Comparison of ENCODE assay signal across 15 cellular contexts in the genomic region with DNA sequence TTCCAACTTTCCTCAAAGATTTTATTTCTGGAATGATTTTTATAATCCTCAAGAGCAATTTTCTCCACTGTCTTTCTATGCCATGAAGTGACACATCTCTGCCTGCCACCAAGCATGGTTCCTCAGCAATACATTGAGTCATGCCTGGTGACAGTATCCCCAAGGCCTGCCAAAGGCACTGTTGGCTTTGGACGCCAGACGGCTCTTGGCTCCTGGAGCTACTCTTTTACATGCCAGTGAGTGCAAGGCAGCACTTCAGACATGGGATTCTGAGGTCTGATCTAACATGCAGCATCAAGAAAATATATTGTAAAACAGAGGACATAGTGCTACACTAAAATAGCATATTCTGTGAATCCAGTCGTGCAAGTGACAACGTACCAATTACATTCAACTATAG.
"Had no signal": no experiment of that assay in that cellular context is flagged by ENCODE, and none has a peak within 500 bp of the region (broad histone marks: within the 10 kb centered on the region; RNA-seq: fewer than 3 reads in every experiment).

No MANE protein-coding gene starts in this region.

- H3K9me3 ChIP-seq: ascending aorta, stomach, tibial nerve had no signal

- H3K27ac ChIP-seq: ascending aorta, cardiac muscle cell, stomach, tibial nerve had no signal

- H3K27me3 ChIP-seq: ascending aorta, cardiac muscle cell, tibial nerve had no signal

- H3K4me3 ChIP-seq: ascending aorta, cardiac muscle cell, stomach, tibial nerve had no signal

- ATAC-seq: activated CD8-positive, alpha-beta memory T cell treated with anti-CD3 and anti-CD28 coated beads, Interleukin-2, amount 10 ng/mL, durations not matched to agents 7 days and 5 days had no signal

- DNase-seq: activated CD4-positive, alpha-beta T cell treated with anti-CD3 and anti-CD28 coated beads, Interleukin-2, amount 50 U/mL, for 4 hours; activated CD8-positive, alpha-beta memory T cell treated with anti-CD3 and anti-CD28 coated beads, Interleukin-2, amount 10 ng/mL, durations not matched to agents 7 days and 5 days; activated effector memory CD4-positive, alpha-beta T cell treated with anti-CD3 and anti-CD28 coated beads, Interleukin-2, amount 50 U/mL, for 16 hours; activated naive CD8-positive, alpha-beta T cell treated with anti-CD3 and anti-CD28 coated beads for 36 hours; activated T-cell treated with anti-CD3 and anti-CD28 coated beads, Interleukin-2, amount 50 U/mL, for 24 hours; cortex of kidney; effector memory CD4-positive, alpha-beta T cell; mammary epithelial cell; SIG-M5; small intestine; stomach; T-helper 2 cell had no signal

- H3K36me3 ChIP-seq: ascending aorta, cardiac muscle cell, stomach, tibial nerve had no signal

- H3K4me1 ChIP-seq: stomach had no signal
